Comparison of ENCODE assay signal across 11 cellular contexts in the genomic region with DNA sequence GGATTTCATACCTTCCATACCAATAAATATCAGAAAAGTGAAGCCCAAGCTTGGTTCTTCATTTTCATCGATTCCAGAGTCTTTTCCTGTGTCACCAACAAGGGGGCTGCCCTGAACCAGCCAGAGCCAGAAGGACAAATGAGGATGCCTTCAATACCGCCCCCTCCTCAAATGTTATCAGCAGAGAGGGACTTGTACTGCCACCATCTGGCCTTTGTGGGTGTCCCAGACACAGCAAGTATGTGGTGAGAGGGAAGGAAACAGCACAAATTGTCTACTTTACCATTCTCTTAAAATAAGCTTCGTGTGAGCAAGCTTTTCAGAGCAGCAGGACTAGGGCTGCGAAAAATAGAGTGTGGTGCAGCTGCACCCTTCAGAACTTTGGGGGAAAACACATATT.
DNase-seq lines count a peak whose midpoint lies in the region; ATAC-seq and TF ChIP-seq lines count a peak whose summit lies in the region.
"Had no signal": no experiment of that assay in that cellular context is flagged by ENCODE, and none has a peak within 500 bp of the region (broad histone marks: within the 10 kb centered on the region; RNA-seq: fewer than 3 reads in every experiment).

No MANE protein-coding gene starts in this region.

- no peak for ATAC-seq in effector memory CD8-positive, alpha-beta T cell (replicated peaks)
- ATAC-seq in HG02884 (IDR thresholded peaks at IDR 0.05; ENCODE audit: unreplicated experiment): no peak

- H3K36me3 Mint-ChIP-seq in osteocyte (ENCODE audit: unreplicated experiment): no peaks in the 10 kb centered on the region
- no peaks in the 10 kb centered on the region for H3K36me3 Mint-ChIP-seq in effector memory CD8-positive, alpha-beta T cell (ENCODE audit: insufficient read depth)

- no peaks in the 10 kb centered on the region for H3K27me3 ChIP-seq in dorsolateral prefrontal cortex

- TF ChIP-seq CTCF in dorsolateral prefrontal cortex (IDR thresholded peaks at IDR 0.05 in 54 of 56, conservative IDR thresholded peaks at IDR 0.05 in 2 of 56; ENCODE audit: low read depth in 1 of 56, partially characterized antibody in 56 of 56) (peak in 48 of 56 donors; percentile 13 to 59 (median 38)), osteocyte (IDR thresholded peaks at IDR 0.05) (peak; percentile 47)

- intact Hi-C loops in dorsolateral prefrontal cortex (cut with DNase I): no loop called here

- DNase-seq in NCI-H2107 treated with DMSO at 0.1 percent for 48 hours (lab: John Stamatoyannopoulos, UW; ENCODE audit: unreplicated experiment) (peak; percentile 8), NCI-H2107 (lab: John Stamatoyannopoulos, UW) (no peak), NCI-H2227 (lab: John Stamatoyannopoulos, UW; ENCODE audit: unreplicated experiment) (peak; percentile 36), dorsolateral prefrontal cortex (no peak), osteocyte (ENCODE audit: extremely low spot score, unreplicated experiment) (no peak), ecto neural progenitor cell (ENCODE audit: low spot score) (no peak)
- no peak for DNase-seq in effector memory CD8-positive, alpha-beta T cell
- DNase-seq: naive B cell had no signal

- H3K4me3 Mint-ChIP-seq in osteocyte (ENCODE audit: unreplicated experiment): no peak overlapping the region
- H3K4me3 Mint-ChIP-seq in effector memory CD8-positive, alpha-beta T cell: no peak overlapping the region

- peaks cover 6% of the 10 kb centered on the region for H3K9me3 Mint-ChIP-seq in osteocyte (ENCODE audit: unreplicated experiment)
- no peaks in the 10 kb centered on the region for H3K9me3 Mint-ChIP-seq in effector memory CD8-positive, alpha-beta T cell

- H3K27ac ChIP-seq in dorsolateral prefrontal cortex: peak overlapping the region in 13 of 59 donors; percentile 0 to 57 (median 26)
- H3K27ac ChIP-seq: HL-60, RWPE1 had no signal

- no peak overlapping the region for H3K4me3 ChIP-seq in dorsolateral prefrontal cortex

- no peak overlapping the region for H3K27ac Mint-ChIP-seq in osteocyte (ENCODE audit: unreplicated experiment)
- peak overlapping the region in 1 of 2 donors; percentile 44 for H3K27ac Mint-ChIP-seq in effector memory CD8-positive, alpha-beta T cell

- no peaks in the 10 kb centered on the region for H3K27me3 Mint-ChIP-seq in osteocyte (ENCODE audit: unreplicated experiment)
- peaks cover 6 to 12% of the 10 kb centered on the region in 2 donors for H3K27me3 Mint-ChIP-seq in effector memory CD8-positive, alpha-beta T cell
- H3K27me3 Mint-ChIP-seq: naive B cell had no signal

- peaks cover 48% of the 10 kb centered on the region for H3K4me1 Mint-ChIP-seq in osteocyte (ENCODE audit: unreplicated experiment)
- peaks cover 15 to 16% of the 10 kb centered on the region in 2 donors for H3K4me1 Mint-ChIP-seq in effector memory CD8-positive, alpha-beta T cell (ENCODE audit: low read depth in 2 of 2)

Comparison
In these comparisons a context has a peak if more than half of its experiments do, and no peak if none do; other contexts are left out.
1. DNase-seq: peak in NCI-H2107 treated with DMSO at 0.1 percent for 48 hours (single experiment) and NCI-H2227 (single experiment); none in NCI-H2107 (single experiment), dorsolateral prefrontal cortex (0 of 10), osteocyte (single experiment), effector memory CD8-positive, alpha-beta T cell (0 of 3) and ecto neural progenitor cell (single experiment).